Comparison of ENCODE assay signal across 14 cellular contexts in genomic region chr17:81550285-81550684, GRCh38. TPM values are rescaled to one million over a fixed set of nuclear protein-coding genes. Genes with fewer than 3 reads are reported as not detected.
A peak's percentile ranks its signal among the peaks of the same experiment; 100 is the strongest.
DNase-seq lines count a peak whose midpoint lies in the region; ATAC-seq and TF ChIP-seq lines count a peak whose summit lies in the region.
"Had no signal": no experiment of that assay in that cellular context is flagged by ENCODE, and none has a peak within 500 bp of the region (broad histone marks: within the 10 kb centered on the region; RNA-seq: fewer than 3 reads in every experiment).

No MANE protein-coding gene starts in this region.

- peaks cover 9 to 26% of the 10 kb centered on the region in 2 experiments; a peak in 2 of 4 replicates for H3K4me1 ChIP-seq in SK-N-SH (ENCODE audit: control insufficient read depth in 1 of 2, insufficient read depth in 2 of 2, low read depth in 1 of 2, low read length in 1 of 2)

- H3K4me1 Mint-ChIP-seq in activated T-cell treated with anti-CD3 and anti-CD28 coated beads, Interleukin-2, amount 50 U/mL, for 72 hours (ENCODE audit: low read depth), result peaks cover 44% of the 10 kb centered on the region
- H3K4me1 Mint-ChIP-seq in activated CD4-positive, alpha-beta memory T cell treated with anti-CD3 and anti-CD28 coated beads for 36 hours (ENCODE audit: low read depth), result peaks cover 33% of the 10 kb centered on the region
- H3K4me1 Mint-ChIP-seq in endothelial cell (ENCODE audit: unreplicated experiment), result peaks cover 21% of the 10 kb centered on the region
- H3K4me1 Mint-ChIP-seq in progenitor cell of endocrine pancreas (ENCODE audit: low read depth), result peaks cover 15% of the 10 kb centered on the region

- H3K4me2 ChIP-seq in SK-N-SH, result no peak overlapping the region; the same call in 1 of the 2 replicates

- peaks cover 41% of the 10 kb centered on the region for H3K79me2 ChIP-seq in SK-N-SH (ENCODE audit: insufficient read depth)

- no peak overlapping the region for H2AFZ ChIP-seq in SK-N-SH (ENCODE audit: low read depth)

- H3K9me3 ChIP-seq in SK-N-SH, result no peaks in the 10 kb centered on the region
- H3K9me3 ChIP-seq: psoas muscle had no signal

- peak overlapping the region; percentile 92 to 96 for H3K4me3 Mint-ChIP-seq in activated T-cell treated with anti-CD3 and anti-CD28 coated beads, Interleukin-2, amount 50 U/mL, for 72 hours
- peak overlapping the region; percentile 83 for H3K4me3 Mint-ChIP-seq in activated CD4-positive, alpha-beta memory T cell treated with anti-CD3 and anti-CD28 coated beads for 36 hours
- H3K4me3 Mint-ChIP-seq in endothelial cell (ENCODE audit: unreplicated experiment) (peak overlapping the region; percentile 69), progenitor cell of endocrine pancreas (ENCODE audit: low read depth) (peak overlapping the region; percentile 85)

- H3K9me3 Mint-ChIP-seq in activated T-cell treated with anti-CD3 and anti-CD28 coated beads, Interleukin-2, amount 50 U/mL, for 72 hours, result no peaks in the 10 kb centered on the region
- H3K9me3 Mint-ChIP-seq in activated CD4-positive, alpha-beta memory T cell treated with anti-CD3 and anti-CD28 coated beads for 36 hours, result no peaks in the 10 kb centered on the region
- no peaks in the 10 kb centered on the region for H3K9me3 Mint-ChIP-seq in endothelial cell (ENCODE audit: unreplicated experiment)
- H3K9me3 Mint-ChIP-seq in progenitor cell of endocrine pancreas (ENCODE audit: low read depth), result no peaks in the 10 kb centered on the region

- ATAC-seq in activated T-cell treated with anti-CD3 and anti-CD28 coated beads, Interleukin-2, amount 50 U/mL, for 72 hours (replicated peaks in 1 of 2), result no peak
- ATAC-seq: psoas muscle had no signal

- no peaks in the 10 kb centered on the region for H3K27me3 ChIP-seq in SK-N-SH (ENCODE audit: insufficient read depth)

- TF ChIP-seq RAD21 in SK-N-SH (IDR thresholded peaks at IDR 0.05; ENCODE audit: low read length), result no peak

- DNase-seq in activated T-cell treated with anti-CD3 and anti-CD28 coated beads, Interleukin-2, amount 50 U/mL, for 72 hours, result no peak
- no peak for DNase-seq in activated T-cell treated with anti-CD3 and anti-CD28 coated beads for 4 hours
- no peak for DNase-seq in activated CD4-positive, alpha-beta memory T cell treated with anti-CD3 and anti-CD28 coated beads for 36 hours
- DNase-seq in endothelial cell (ENCODE audit: low spot score), result no peak
- no peak for DNase-seq in progenitor cell of endocrine pancreas (ENCODE audit: low spot score, unreplicated experiment)
- no peak for DNase-seq in mucosa of gallbladder (ENCODE audit: low spot score)
- DNase-seq in SK-N-SH, result no peak
- no peak for DNase-seq in NCI-H1417 treated with DMSO at 0.1 percent for 48 hours (lab: John Stamatoyannopoulos, UW)
- DNase-seq: activated CD4-positive, alpha-beta T cell treated with anti-CD3 and anti-CD28 coated beads, Interleukin-2, amount 50 U/mL, for 1 hour; amniotic stem cell; DMS53; mammary epithelial cell; NCI-H1105 treated with DMSO at 0.1 percent for 48 hours had no signal

- H3K27me3 Mint-ChIP-seq in activated T-cell treated with anti-CD3 and anti-CD28 coated beads, Interleukin-2, amount 50 U/mL, for 72 hours (ENCODE audit: low read depth), result no peaks in the 10 kb centered on the region
- no peaks in the 10 kb centered on the region for H3K27me3 Mint-ChIP-seq in activated CD4-positive, alpha-beta memory T cell treated with anti-CD3 and anti-CD28 coated beads for 36 hours
- peaks cover 5% of the 10 kb centered on the region for H3K27me3 Mint-ChIP-seq in endothelial cell (ENCODE audit: unreplicated experiment)
- no peaks in the 10 kb centered on the region for H3K27me3 Mint-ChIP-seq in progenitor cell of endocrine pancreas

- WGBS in SK-N-SH (ENCODE audit: low lambda C conversion rate), result 100% methylated on average over 4 of the region's 15 CpGs

- intact Hi-C loops in activated CD4-positive, alpha-beta memory T cell treated with anti-CD3 and anti-CD28 coated beads for 36 hours (cut with micrococcal nuclease), result no loop called here

- H3K27ac Mint-ChIP-seq in activated T-cell treated with anti-CD3 and anti-CD28 coated beads, Interleukin-2, amount 50 U/mL, for 72 hours, result no peak overlapping the region
- H3K27ac Mint-ChIP-seq in activated CD4-positive, alpha-beta memory T cell treated with anti-CD3 and anti-CD28 coated beads for 36 hours, result no peak overlapping the region
- no peak overlapping the region for H3K27ac Mint-ChIP-seq in endothelial cell (ENCODE audit: unreplicated experiment)
- no peak overlapping the region for H3K27ac Mint-ChIP-seq in progenitor cell of endocrine pancreas

- no peak for TF ChIP-seq EP300 in SK-N-SH (IDR thresholded peaks at IDR 0.05; ENCODE audit: borderline replicate concordance in 1 of 2, low read depth in 1 of 2, low read length in 1 of 2)

- no peak overlapping the region for H3K27ac ChIP-seq in SK-N-SH (ENCODE audit: low read depth in 2 of 2, low read length in 1 of 2)

- H3F3A ChIP-seq in SK-N-SH (replicated peaks; ENCODE audit: insufficient read depth), result peaks cover 27% of the 10 kb centered on the region

- POLR2A ChIA-PET in activated CD4-positive, alpha-beta memory T cell treated with anti-CD3 and anti-CD28 coated beads for 36 hours (lab: Charles Lee), result interaction anchor here (1.5 kb wide), 1 partner anchor 153 kb away, joined by 3 read pairs; the partner anchor contains the start of gene MRPL12
- POLR2A ChIA-PET in SK-N-SH (lab: Yijun Ruan, JAX), result interaction anchor here (0.5 kb wide), 1 partner anchor 16 kb away, joined by 3 read pairs; no protein-coding TSS in a partner anchor

- no peak for TF ChIP-seq CTCF in endothelial cell (IDR thresholded peaks at IDR 0.05; ENCODE audit: unreplicated experiment)
- TF ChIP-seq CTCF in progenitor cell of endocrine pancreas (IDR thresholded peaks at IDR 0.05; ENCODE audit: unreplicated experiment), result no peak
- no peak for TF ChIP-seq CTCF in SK-N-SH (IDR thresholded peaks at IDR 0.05)

- H4K20me1 ChIP-seq in SK-N-SH (ENCODE audit: insufficient read depth), result peaks cover 12% of the 10 kb centered on the region; the same call in 1 of the 2 replicates

- peaks cover 0 to 10% of the 10 kb centered on the region in 2 donors for H3K36me3 Mint-ChIP-seq in activated T-cell treated with anti-CD3 and anti-CD28 coated beads, Interleukin-2, amount 50 U/mL, for 72 hours (ENCODE audit: insufficient read depth in 2 of 2)
- peaks cover 21% of the 10 kb centered on the region for H3K36me3 Mint-ChIP-seq in activated CD4-positive, alpha-beta memory T cell treated with anti-CD3 and anti-CD28 coated beads for 36 hours
- H3K36me3 Mint-ChIP-seq in endothelial cell (ENCODE audit: low read depth, unreplicated experiment), result peaks cover 9% of the 10 kb centered on the region
- peaks cover 8% of the 10 kb centered on the region for H3K36me3 Mint-ChIP-seq in progenitor cell of endocrine pancreas (ENCODE audit: insufficient read depth)

- H3K36me3 ChIP-seq in SK-N-SH (replicated peaks in 1 of 2; ENCODE audit: control insufficient read depth in 1 of 2, insufficient read depth in 2 of 2, low read length in 1 of 2), result peaks cover 29 to 46% of the 10 kb centered on the region in 2 experiments

- CTCF ChIA-PET in activated CD4-positive, alpha-beta memory T cell treated with anti-CD3 and anti-CD28 coated beads for 36 hours (lab: Charles Lee), result interaction anchor here (1.0 kb wide), 1 partner anchor 31 kb away, joined by 4 read pairs; no protein-coding TSS in a partner anchor
- CTCF ChIA-PET in SK-N-SH (lab: Yijun Ruan, JAX), result interaction anchor here (1.3 to 3.3 kb wide), 3 partner anchors 13 to 110 kb away, joined by 6 to 24 read pairs (median 11); no protein-coding TSS in a partner anchor

- H3K9me2 ChIP-seq in SK-N-SH, result no peaks in the 10 kb centered on the region

- H3K4me3 ChIP-seq in SK-N-SH (ENCODE audit: low read depth in 2 of 2, low read length in 1 of 2), result no peak overlapping the region

- no peak overlapping the region for H3K9ac ChIP-seq in SK-N-SH

TF ChIP-seq in SK-N-SH, 30 proteins besides CTCF, POLR2A, EP300 and RAD21 (continues in another document):
- no peak for TF ChIP-seq IRF3 (IDR thresholded peaks at IDR 0.05; ENCODE audit: low read depth, low read length)

RNA-seq across cellular contexts. Expression of gene FAAP100, which starts 1.9 kb away (rescaled TPM):
- 10 to 100 TPM; 21.3 to 29.1 TPM for total RNA-seq in activated T-cell treated with anti-CD3 and anti-CD28 coated beads, Interleukin-2, amount 50 U/mL, for 72 hours
- 10 to 100 TPM; 33.5 to 39.7 TPM for total RNA-seq in activated CD4-positive, alpha-beta memory T cell treated with anti-CD3 and anti-CD28 coated beads for 36 hours
- total RNA-seq in endothelial cell (ENCODE audit: unreplicated experiment) (40.6 TPM), progenitor cell of endocrine pancreas (46.5 and 47.7 TPM in 2 replicates), mucosa of gallbladder (37.0 TPM)
- polyA plus RNA-seq in SK-N-SH (2012; rRNA removed), result 17.1 and 18.9 TPM in 2 replicates
- polyA plus RNA-seq in SK-N-SH (2012; cell fraction: cytosol; rRNA removed), result 6.8 and 12.0 TPM in 2 replicates
- 94.3 and 134 TPM in 2 replicates for polyA plus RNA-seq in SK-N-SH (2012; cell fraction: nucleus; rRNA removed)

RNA-seq across cellular contexts. Expression of gene FSCN2, which starts 22.1 kb away (rescaled TPM):
- 1 to 10 TPM in 1 of 2 donors, under 1 TPM in 1; 0.95 to 1.8 TPM for total RNA-seq in activated T-cell treated with anti-CD3 and anti-CD28 coated beads, Interleukin-2, amount 50 U/mL, for 72 hours
- under 1 TPM; 0.33 to 0.46 TPM for total RNA-seq in activated CD4-positive, alpha-beta memory T cell treated with anti-CD3 and anti-CD28 coated beads for 36 hours
- total RNA-seq in endothelial cell (ENCODE audit: unreplicated experiment) (1.5 TPM), progenitor cell of endocrine pancreas (4.8 and 5.3 TPM in 2 replicates), mucosa of gallbladder (1.4 TPM)
- polyA plus RNA-seq in SK-N-SH (2012; rRNA removed), result 2.0 and 2.1 TPM in 2 replicates
- 0.31 and 0.79 TPM in 2 replicates for polyA plus RNA-seq in SK-N-SH (2012; cell fraction: cytosol; rRNA removed)
- polyA plus RNA-seq in SK-N-SH (2012; cell fraction: nucleus; rRNA removed), result 10.6 and 13.6 TPM in 2 replicates

RNA-seq across cellular contexts. Expression of gene ACTG1, which starts 37.7 kb away (rescaled TPM):
- total RNA-seq in activated T-cell treated with anti-CD3 and anti-CD28 coated beads, Interleukin-2, amount 50 U/mL, for 72 hours, result 1,000 to 10,000 TPM; 3,862 to 3,966 TPM
- 1,000 to 10,000 TPM; 3,773 to 3,928 TPM for total RNA-seq in activated CD4-positive, alpha-beta memory T cell treated with anti-CD3 and anti-CD28 coated beads for 36 hours
- total RNA-seq in endothelial cell (ENCODE audit: unreplicated experiment) (4,184 TPM), progenitor cell of endocrine pancreas (3,227 and 3,279 TPM in 2 replicates), mucosa of gallbladder (2,344 TPM)
- polyA plus RNA-seq in SK-N-SH (2012; rRNA removed), result 3,367 and 7,871 TPM in 2 replicates
- polyA plus RNA-seq in SK-N-SH (2012; cell fraction: cytosol; rRNA removed), result 4,016 and 6,640 TPM in 2 replicates
- 7,589 and 12,425 TPM in 2 replicates for polyA plus RNA-seq in SK-N-SH (2012; cell fraction: nucleus; rRNA removed)
